20 cellular contexts compared by ENCODE assay signal in genomic region chr2:60512641-60513040, GRCh38. TPM values are rescaled to one million over a fixed set of nuclear protein-coding genes. Genes with fewer than 3 reads are reported as not detected.
DNase-seq lines count a peak whose midpoint lies in the region; FAIRE-seq and TF ChIP-seq lines count a peak whose summit lies in the region.
"Had no signal": no experiment of that assay in that cellular context is flagged by ENCODE, and none has a peak within 500 bp of the region (broad histone marks: within the 10 kb centered on the region; RNA-seq: fewer than 3 reads in every experiment).

No MANE protein-coding gene starts in this region.

- no peaks in the 10 kb centered on the region for H3K9me3 Mint-ChIP-seq in MCF 10A (ENCODE audit: unreplicated experiment)
- no peaks in the 10 kb centered on the region for H3K9me3 Mint-ChIP-seq in astrocyte (ENCODE audit: unreplicated experiment)
- H3K9me3 Mint-ChIP-seq in type B pancreatic cell: peaks cover 9% of the 10 kb centered on the region
- no peaks in the 10 kb centered on the region for H3K9me3 Mint-ChIP-seq in endothelial cell (ENCODE audit: unreplicated experiment)
- H3K9me3 Mint-ChIP-seq: activated naive CD4-positive, alpha-beta T cell treated with anti-CD3 and anti-CD28 coated beads, Interleukin-2, amount 10 ng/mL, durations not matched to agents 7 days and 5 days; naive thymus-derived CD8-positive, alpha-beta T cell had no signal

- no peaks in the 10 kb centered on the region for H3K9me3 ChIP-seq in breast epithelium
- H3K9me3 ChIP-seq in astrocyte (ENCODE audit: insufficient read depth, low read depth, low read length): no peaks in the 10 kb centered on the region
- H3K9me3 ChIP-seq: thyroid gland had no signal

- H2AFZ ChIP-seq in astrocyte (ENCODE audit: low read depth, low read length): no peak overlapping the region

- no peak overlapping the region for H3K9ac ChIP-seq in astrocyte (ENCODE audit: low read length)

- H3K27ac Mint-ChIP-seq in MCF 10A (ENCODE audit: low read depth, unreplicated experiment) (no peak overlapping the region), astrocyte (ENCODE audit: unreplicated experiment) (no peak overlapping the region), type B pancreatic cell (peak overlapping the region; percentile 80), endothelial cell (ENCODE audit: unreplicated experiment) (no peak overlapping the region)
- H3K27ac Mint-ChIP-seq: activated naive CD4-positive, alpha-beta T cell treated with anti-CD3 and anti-CD28 coated beads, Interleukin-2, amount 10 ng/mL, durations not matched to agents 7 days and 5 days; CD4-positive, CD25-positive, alpha-beta regulatory T cell had no signal

- no peak overlapping the region for H3K4me2 ChIP-seq in astrocyte (ENCODE audit: low read length)

- H3K4me3 ChIP-seq in breast epithelium: no peak overlapping the region
- no peak overlapping the region for H3K4me3 ChIP-seq in astrocyte (ENCODE audit: insufficient read depth, low read depth, low read length)
- H3K4me3 ChIP-seq: thyroid gland had no signal

- H3K36me3 Mint-ChIP-seq in MCF 10A (ENCODE audit: insufficient read depth, unreplicated experiment) (peaks cover 25% of the 10 kb centered on the region), astrocyte (ENCODE audit: low read depth, unreplicated experiment) (peaks cover 7% of the 10 kb centered on the region), type B pancreatic cell (peaks cover 37% of the 10 kb centered on the region), endothelial cell (ENCODE audit: low read depth, unreplicated experiment) (no peaks in the 10 kb centered on the region)
- H3K36me3 Mint-ChIP-seq: activated naive CD4-positive, alpha-beta T cell treated with anti-CD3 and anti-CD28 coated beads, Interleukin-2, amount 10 ng/mL, durations not matched to agents 7 days and 5 days; CD4-positive, CD25-positive, alpha-beta regulatory T cell; naive thymus-derived CD8-positive, alpha-beta T cell had no signal

- no peak overlapping the region for H3K4me3 Mint-ChIP-seq in MCF 10A (ENCODE audit: unreplicated experiment)
- no peak overlapping the region for H3K4me3 Mint-ChIP-seq in astrocyte (ENCODE audit: unreplicated experiment)
- H3K4me3 Mint-ChIP-seq in type B pancreatic cell: peak overlapping the region; percentile 72
- H3K4me3 Mint-ChIP-seq in endothelial cell (ENCODE audit: unreplicated experiment): no peak overlapping the region
- H3K4me3 Mint-ChIP-seq: activated naive CD4-positive, alpha-beta T cell treated with anti-CD3 and anti-CD28 coated beads, Interleukin-2, amount 10 ng/mL, durations not matched to agents 7 days and 5 days; CD4-positive, CD25-positive, alpha-beta regulatory T cell had no signal

- FAIRE-seq in astrocyte (lab: Jason Lieb, UNC): no peak

- no peak for TF ChIP-seq CTCF in MCF 10A (IDR thresholded peaks at IDR 0.05; ENCODE audit: unreplicated experiment)
- no peak for TF ChIP-seq CTCF in breast epithelium (IDR thresholded peaks at IDR 0.05)
- TF ChIP-seq CTCF in astrocyte (IDR thresholded peaks at IDR 0.05; ENCODE audit: insufficient read depth, low read depth, low read length): no peak
- no peak for TF ChIP-seq CTCF in type B pancreatic cell (conservative IDR thresholded peaks at IDR 0.05)
- TF ChIP-seq CTCF in endothelial cell (IDR thresholded peaks at IDR 0.05; ENCODE audit: unreplicated experiment): no peak

- H3K27ac ChIP-seq in breast epithelium (no peak overlapping the region), astrocyte (ENCODE audit: low read depth, low read length) (no peak overlapping the region)
- H3K27ac ChIP-seq: thyroid gland had no signal

- POLR2A ChIA-PET in MCF 10A (lab: Yijun Ruan, JAX): interaction anchor here (1.1 kb wide), 2 partner anchors 11 to 13 kb away, joined by 3 to 4 read pairs; no protein-coding TSS in a partner anchor

- intact Hi-C loops in MCF 10A (cut with micrococcal nuclease): no loop called here
- intact Hi-C loops in breast epithelium (cut with DNase I; ENCODE audit: low total_unique reads): no loop called here

- peaks cover 5% of the 10 kb centered on the region for H4K20me1 ChIP-seq in astrocyte (ENCODE audit: insufficient read depth, low read length)

- H3K27me3 ChIP-seq in breast epithelium (no peaks in the 10 kb centered on the region), astrocyte (ENCODE audit: insufficient read depth, low read length) (no peaks in the 10 kb centered on the region)
- H3K27me3 ChIP-seq: thyroid gland had no signal

- H3K36me3 ChIP-seq in breast epithelium (no peaks in the 10 kb centered on the region), astrocyte (ENCODE audit: insufficient read depth, low read length) (no peaks in the 10 kb centered on the region)
- H3K36me3 ChIP-seq: thyroid gland had no signal

- peaks cover 0 to 4% of the 10 kb centered on the region in 2 donors for H3K4me1 ChIP-seq in breast epithelium
- H3K4me1 ChIP-seq in astrocyte (ENCODE audit: insufficient read depth, low read length): peaks cover 33% of the 10 kb centered on the region
- H3K4me1 ChIP-seq: thyroid gland had no signal

- no TSS peak for BruUV-seq in MCF 10A (replicated peaks; lab: Mats Ljungman, UMichigan)

- H3K27me3 Mint-ChIP-seq in MCF 10A (ENCODE audit: insufficient read depth, unreplicated experiment): no peaks in the 10 kb centered on the region
- H3K27me3 Mint-ChIP-seq in astrocyte (ENCODE audit: low read depth, unreplicated experiment): no peaks in the 10 kb centered on the region
- H3K27me3 Mint-ChIP-seq in type B pancreatic cell: no peaks in the 10 kb centered on the region
- H3K27me3 Mint-ChIP-seq in endothelial cell (ENCODE audit: unreplicated experiment): peaks cover 7% of the 10 kb centered on the region

- CTCF ChIA-PET in MCF 10A (lab: Yijun Ruan, JAX): no interaction called here

- no peak for TF ChIP-seq POLR2A in breast epithelium (IDR thresholded peaks at IDR 0.05)

- H3K4me1 Mint-ChIP-seq in MCF 10A (ENCODE audit: insufficient read depth, unreplicated experiment): peaks cover 20% of the 10 kb centered on the region
- H3K4me1 Mint-ChIP-seq in astrocyte (ENCODE audit: low read depth, unreplicated experiment): peaks cover 42% of the 10 kb centered on the region
- peaks cover 72% of the 10 kb centered on the region for H3K4me1 Mint-ChIP-seq in type B pancreatic cell (ENCODE audit: unreplicated experiment)
- peaks cover 51% of the 10 kb centered on the region for H3K4me1 Mint-ChIP-seq in endothelial cell (ENCODE audit: unreplicated experiment)
- H3K4me1 Mint-ChIP-seq: activated naive CD4-positive, alpha-beta T cell treated with anti-CD3 and anti-CD28 coated beads, Interleukin-2, amount 10 ng/mL, durations not matched to agents 7 days and 5 days; CD4-positive, CD25-positive, alpha-beta regulatory T cell had no signal

- DNase-seq in MCF 10A (ENCODE audit: unreplicated experiment): peak; percentile 27
- no peak for DNase-seq in breast epithelium (ENCODE audit: low spot score in 2 of 2)
- DNase-seq in astrocyte (ENCODE audit: low read depth): peak; percentile 18
- peak; percentile 49 for DNase-seq in kidney tubule cell (ENCODE audit: low spot score)
- no peak for DNase-seq in type B pancreatic cell (ENCODE audit: extremely low spot score, unreplicated experiment)
- no peak for DNase-seq in SIG-M5 (lab: John Stamatoyannopoulos, UW)
- no peak for DNase-seq in mesenteric fat pad (ENCODE audit: low spot score)
- no peak for DNase-seq in endothelial cell (ENCODE audit: low spot score)
- DNase-seq: activated CD4-positive, alpha-beta T cell treated with anti-CD3 and anti-CD28 coated beads, Interleukin-2, amount 50 U/mL, for 48 hours; activated naive CD4-positive, alpha-beta T cell treated with anti-CD3 and anti-CD28 coated beads, Interleukin-2, amount 10 ng/mL, durations not matched to agents 7 days and 5 days; CD4-positive, CD25-positive, alpha-beta regulatory T cell; dermis blood vessel endothelial cell; DMS79 treated with DMSO at 0.1 percent for 48 hours; erythroblast; MV-4-11; naive thymus-derived CD8-positive, alpha-beta T cell; NCI-H2029; SHP77; thyroid gland had no signal

- H3K79me2 ChIP-seq in astrocyte (ENCODE audit: insufficient read depth, low read length): peaks cover 16% of the 10 kb centered on the region

RNA-seq across cellular contexts. Expression of gene BCL11A, which starts 40.8 kb away (rescaled TPM):
- 4.3 and 5.3 TPM in 2 replicates for total RNA-seq in MCF 10A (2022)
- total RNA-seq in breast epithelium: 10 to 100 TPM in 1 of 3 donors, 1 to 10 TPM in 1, under 1 TPM in 1; 0.64 to 13.5 (median 6.2) TPM
- 29.8 and 32.0 TPM in 2 replicates for total RNA-seq in astrocyte
- 47.9 and 53.1 TPM in 2 replicates for total RNA-seq in type B pancreatic cell (ENCODE audit: low replicate concordance)
- total RNA-seq in mesenteric fat pad: 0.64 TPM
- total RNA-seq in endothelial cell (ENCODE audit: unreplicated experiment): 9.6 TPM
- total RNA-seq: T-helper 1 cell treated with Interleukin-12 subunit alpha and Interleukin-12 subunit beta and Interleukin-4 antibody, amounts not matched to agents 30 ng/mL and 1 ng/mL, for 36 hours had no signal

Comparison
In these comparisons a context has a peak if more than half of its experiments do, and no peak if none do; other contexts are left out.
1. DNase-seq: peak in MCF 10A (single experiment), astrocyte (single experiment) and kidney tubule cell (single experiment); none in breast epithelium (0 of 2), type B pancreatic cell (single experiment), SIG-M5 (single experiment), mesenteric fat pad (single experiment) and endothelial cell (single experiment).